1 cellular context compared by ENCODE assay signal in genomic region chr6:128505603-128506002, GRCh38.
TF ChIP-seq lines count a peak whose summit lies in the region.

No MANE protein-coding gene starts in this region.

TF ChIP-seq in HepG2, 621 proteins besides CTCF, POLR2A, EP300 and RAD21 (continued from another document and continues in another):
- TF ChIP-seq FOXO4 (CRISPR knock-in tag; conservative IDR thresholded peaks at IDR 0.05) = no peak
- TF ChIP-seq, protein P1, sequence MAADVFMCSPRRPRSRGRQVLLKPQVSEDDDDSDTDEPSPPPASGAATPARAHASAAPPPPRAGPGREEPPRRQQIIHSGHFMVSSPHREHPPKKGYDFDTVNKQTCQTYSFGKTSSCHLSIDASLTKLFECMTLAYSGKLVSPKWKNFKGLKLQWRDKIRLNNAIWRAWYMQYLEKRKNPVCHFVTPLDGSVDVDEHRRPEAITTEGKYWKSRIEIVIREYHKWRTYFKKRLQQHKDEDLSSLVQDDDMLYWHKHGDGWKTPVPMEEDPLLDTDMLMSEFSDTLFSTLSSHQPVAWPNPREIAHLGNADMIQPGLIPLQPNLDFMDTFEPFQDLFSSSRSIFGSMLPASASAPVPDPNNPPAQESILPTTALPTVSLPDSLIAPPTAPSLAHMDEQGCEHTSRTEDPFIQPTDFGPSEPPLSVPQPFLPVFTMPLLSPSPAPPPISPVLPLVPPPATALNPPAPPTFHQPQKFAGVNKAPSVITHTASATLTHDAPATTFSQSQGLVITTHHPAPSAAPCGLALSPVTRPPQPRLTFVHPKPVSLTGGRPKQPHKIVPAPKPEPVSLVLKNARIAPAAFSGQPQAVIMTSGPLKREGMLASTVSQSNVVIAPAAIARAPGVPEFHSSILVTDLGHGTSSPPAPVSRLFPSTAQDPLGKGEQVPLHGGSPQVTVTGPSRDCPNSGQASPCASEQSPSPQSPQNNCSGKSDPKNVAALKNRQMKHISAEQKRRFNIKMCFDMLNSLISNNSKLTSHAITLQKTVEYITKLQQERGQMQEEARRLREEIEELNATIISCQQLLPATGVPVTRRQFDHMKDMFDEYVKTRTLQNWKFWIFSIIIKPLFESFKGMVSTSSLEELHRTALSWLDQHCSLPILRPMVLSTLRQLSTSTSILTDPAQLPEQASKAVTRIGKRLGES (CRISPR knock-in tag; IDR thresholded peaks at IDR 0.05; ENCODE audit: borderline replicate concordance) = 0 out of 2 replicates have a peak, but pooled peaks have one; percentile 15
- no peak for TF ChIP-seq ZNF224 (CRISPR knock-in tag; IDR thresholded peaks at IDR 0.05)
- TF ChIP-seq DMAP1 (CRISPR knock-in tag; IDR thresholded peaks at IDR 0.05) = peak; percentile 56; the same call in 1 of the 2 replicates
- TF ChIP-seq YEATS2 (CRISPR knock-in tag; IDR thresholded peaks at IDR 0.05; ENCODE audit: borderline replicate concordance) = no peak
- TF ChIP-seq ZNF276 (CRISPR knock-in tag; IDR thresholded peaks at IDR 0.05; ENCODE audit: low read depth) = no peak
- TF ChIP-seq RBAK (CRISPR knock-in tag; IDR thresholded peaks at IDR 0.05) = no peak
- TF ChIP-seq ZNF331 (CRISPR knock-in tag; IDR thresholded peaks at IDR 0.05) = 0 out of 2 replicates have a peak, but pooled peaks have one; percentile 20
- TF ChIP-seq MATR3 (CRISPR knock-in tag; IDR thresholded peaks at IDR 0.05) = no peak
- TF ChIP-seq ZNF234 (CRISPR knock-in tag; conservative IDR thresholded peaks at IDR 0.05) = 0 out of 2 replicates have a peak, but pooled peaks have one; percentile 24
- TF ChIP-seq CREM (IDR thresholded peaks at IDR 0.05) = peak; percentile 54; the same call in 1 of the 2 replicates
- no peak for TF ChIP-seq CREM (CRISPR knock-in tag; IDR thresholded peaks at IDR 0.05)
- TF ChIP-seq ZNF101 (CRISPR knock-in tag; IDR thresholded peaks at IDR 0.05; ENCODE audit: borderline replicate concordance, low read depth) = no peak
- no peak for TF ChIP-seq FOXP1 (IDR thresholded peaks at IDR 0.05)
- TF ChIP-seq FOXP1 (CRISPR knock-in tag; IDR thresholded peaks at IDR 0.05) = peak; percentile 64
- TF ChIP-seq KLF15 (CRISPR knock-in tag; IDR thresholded peaks at IDR 0.05; ENCODE audit: borderline replicate concordance) = no peak
- 0 out of 2 replicates have a peak, but pooled peaks have one; percentile 27 for TF ChIP-seq ZMAT3 (CRISPR knock-in tag; conservative IDR thresholded peaks at IDR 0.05)
- TF ChIP-seq NFYB (CRISPR knock-in tag; IDR thresholded peaks at IDR 0.05) = no peak
- peak; percentile 88 for TF ChIP-seq ZNF292 (CRISPR knock-in tag; IDR thresholded peaks at IDR 0.05; ENCODE audit: borderline replicate concordance, low read depth)
- no peak for TF ChIP-seq SSRP1 (CRISPR knock-in tag; IDR thresholded peaks at IDR 0.05)
- TF ChIP-seq ZBTB37 (CRISPR knock-in tag; IDR thresholded peaks at IDR 0.05) = no peak; the same call in 1 of the 2 replicates
- TF ChIP-seq, protein P2, sequence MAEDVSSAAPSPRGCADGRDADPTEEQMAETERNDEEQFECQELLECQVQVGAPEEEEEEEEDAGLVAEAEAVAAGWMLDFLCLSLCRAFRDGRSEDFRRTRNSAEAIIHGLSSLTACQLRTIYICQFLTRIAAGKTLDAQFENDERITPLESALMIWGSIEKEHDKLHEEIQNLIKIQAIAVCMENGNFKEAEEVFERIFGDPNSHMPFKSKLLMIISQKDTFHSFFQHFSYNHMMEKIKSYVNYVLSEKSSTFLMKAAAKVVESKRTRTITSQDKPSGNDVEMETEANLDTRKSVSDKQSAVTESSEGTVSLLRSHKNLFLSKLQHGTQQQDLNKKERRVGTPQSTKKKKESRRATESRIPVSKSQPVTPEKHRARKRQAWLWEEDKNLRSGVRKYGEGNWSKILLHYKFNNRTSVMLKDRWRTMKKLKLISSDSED (CRISPR knock-in tag; IDR thresholded peaks at IDR 0.05) = no peak
- TF ChIP-seq DPF2 (CRISPR knock-in tag; IDR thresholded peaks at IDR 0.05; ENCODE audit: borderline replicate concordance, low read depth) = peak; percentile 19; the same call in 1 of the 2 replicates
- TF ChIP-seq ZBTB21 (CRISPR knock-in tag; IDR thresholded peaks at IDR 0.05) = no peak
- 0 out of 2 replicates have a peak, but pooled peaks have one; percentile 43 for TF ChIP-seq ZNF772 (CRISPR knock-in tag; IDR thresholded peaks at IDR 0.05)
- peak; percentile 62 for TF ChIP-seq NCOA2 (CRISPR knock-in tag; IDR thresholded peaks at IDR 0.05)
- TF ChIP-seq KLF11 (CRISPR knock-in tag; IDR thresholded peaks at IDR 0.05) = peak; percentile 46; the same call in 1 of the 2 replicates
- no peak for TF ChIP-seq ZNF274 (CRISPR knock-in tag; IDR thresholded peaks at IDR 0.05)
- no peak for TF ChIP-seq RNF219 (CRISPR knock-in tag; IDR thresholded peaks at IDR 0.05)
- TF ChIP-seq ZBTB7A (CRISPR knock-in tag; IDR thresholded peaks at IDR 0.05) = no peak
- TF ChIP-seq CEBPG (CRISPR knock-in tag; IDR thresholded peaks at IDR 0.05) = peak; percentile 70
- 0 out of 2 replicates have a peak, but pooled peaks have one; percentile 38 for TF ChIP-seq MEIS1 (CRISPR knock-in tag; IDR thresholded peaks at IDR 0.05; ENCODE audit: borderline replicate concordance)
- TF ChIP-seq, protein P3, sequence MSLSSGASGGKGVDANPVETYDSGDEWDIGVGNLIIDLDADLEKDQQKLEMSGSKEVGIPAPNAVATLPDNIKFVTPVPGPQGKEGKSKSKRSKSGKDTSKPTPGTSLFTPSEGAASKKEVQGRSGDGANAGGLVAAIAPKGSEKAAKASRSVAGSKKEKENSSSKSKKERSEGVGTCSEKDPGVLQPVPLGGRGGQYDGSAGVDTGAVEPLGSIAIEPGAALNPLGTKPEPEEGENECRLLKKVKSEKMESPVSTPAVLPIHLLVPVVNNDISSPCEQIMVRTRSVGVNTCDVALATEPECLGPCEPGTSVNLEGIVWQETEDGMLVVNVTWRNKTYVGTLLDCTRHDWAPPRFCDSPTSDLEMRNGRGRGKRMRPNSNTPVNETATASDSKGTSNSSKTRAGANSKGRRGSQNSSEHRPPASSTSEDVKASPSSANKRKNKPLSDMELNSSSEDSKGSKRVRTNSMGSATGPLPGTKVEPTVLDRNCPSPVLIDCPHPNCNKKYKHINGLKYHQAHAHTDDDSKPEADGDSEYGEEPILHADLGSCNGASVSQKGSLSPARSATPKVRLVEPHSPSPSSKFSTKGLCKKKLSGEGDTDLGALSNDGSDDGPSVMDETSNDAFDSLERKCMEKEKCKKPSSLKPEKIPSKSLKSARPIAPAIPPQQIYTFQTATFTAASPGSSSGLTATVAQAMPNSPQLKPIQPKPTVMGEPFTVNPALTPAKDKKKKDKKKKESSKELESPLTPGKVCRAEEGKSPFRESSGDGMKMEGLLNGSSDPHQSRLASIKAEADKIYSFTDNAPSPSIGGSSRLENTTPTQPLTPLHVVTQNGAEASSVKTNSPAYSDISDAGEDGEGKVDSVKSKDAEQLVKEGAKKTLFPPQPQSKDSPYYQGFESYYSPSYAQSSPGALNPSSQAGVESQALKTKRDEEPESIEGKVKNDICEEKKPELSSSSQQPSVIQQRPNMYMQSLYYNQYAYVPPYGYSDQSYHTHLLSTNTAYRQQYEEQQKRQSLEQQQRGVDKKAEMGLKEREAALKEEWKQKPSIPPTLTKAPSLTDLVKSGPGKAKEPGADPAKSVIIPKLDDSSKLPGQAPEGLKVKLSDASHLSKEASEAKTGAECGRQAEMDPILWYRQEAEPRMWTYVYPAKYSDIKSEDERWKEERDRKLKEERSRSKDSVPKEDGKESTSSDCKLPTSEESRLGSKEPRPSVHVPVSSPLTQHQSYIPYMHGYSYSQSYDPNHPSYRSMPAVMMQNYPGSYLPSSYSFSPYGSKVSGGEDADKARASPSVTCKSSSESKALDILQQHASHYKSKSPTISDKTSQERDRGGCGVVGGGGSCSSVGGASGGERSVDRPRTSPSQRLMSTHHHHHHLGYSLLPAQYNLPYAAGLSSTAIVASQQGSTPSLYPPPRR (CRISPR knock-in tag; IDR thresholded peaks at IDR 0.05; ENCODE audit: borderline replicate concordance) = no peak; the same call in 1 of the 2 replicates
- peak; percentile 52; the same call in 1 of the 2 replicates for TF ChIP-seq KMT2B (CRISPR knock-in tag; IDR thresholded peaks at IDR 0.05)
- TF ChIP-seq ISL2 (CRISPR knock-in tag; IDR thresholded peaks at IDR 0.05) = peak; percentile 55
- TF ChIP-seq SIX4 (CRISPR knock-in tag; IDR thresholded peaks at IDR 0.05) = 0 out of 2 replicates have a peak, but pooled peaks have one; percentile 11
- TF ChIP-seq, protein P4, sequence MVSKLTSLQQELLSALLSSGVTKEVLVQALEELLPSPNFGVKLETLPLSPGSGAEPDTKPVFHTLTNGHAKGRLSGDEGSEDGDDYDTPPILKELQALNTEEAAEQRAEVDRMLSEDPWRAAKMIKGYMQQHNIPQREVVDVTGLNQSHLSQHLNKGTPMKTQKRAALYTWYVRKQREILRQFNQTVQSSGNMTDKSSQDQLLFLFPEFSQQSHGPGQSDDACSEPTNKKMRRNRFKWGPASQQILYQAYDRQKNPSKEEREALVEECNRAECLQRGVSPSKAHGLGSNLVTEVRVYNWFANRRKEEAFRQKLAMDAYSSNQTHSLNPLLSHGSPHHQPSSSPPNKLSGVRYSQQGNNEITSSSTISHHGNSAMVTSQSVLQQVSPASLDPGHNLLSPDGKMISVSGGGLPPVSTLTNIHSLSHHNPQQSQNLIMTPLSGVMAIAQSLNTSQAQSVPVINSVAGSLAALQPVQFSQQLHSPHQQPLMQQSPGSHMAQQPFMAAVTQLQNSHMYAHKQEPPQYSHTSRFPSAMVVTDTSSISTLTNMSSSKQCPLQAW (CRISPR knock-in tag; IDR thresholded peaks at IDR 0.05) = no peak; the same call in none of the 2 replicates
- 0 out of 2 replicates have a peak, but pooled peaks have one; percentile 13 for TF ChIP-seq FOSL2 (CRISPR knock-in tag; IDR thresholded peaks at IDR 0.05)
- 0 out of 2 replicates have a peak, but pooled peaks have one; percentile 46 for TF ChIP-seq ZSCAN25 (CRISPR knock-in tag; IDR thresholded peaks at IDR 0.05)
- TF ChIP-seq NFIC (IDR thresholded peaks at IDR 0.05; ENCODE audit: low read length) = peak; percentile 70
- no peak for TF ChIP-seq RBM39 (IDR thresholded peaks at IDR 0.05; ENCODE audit: low read depth, low read length, poor library complexity, severe bottlenecking)
- no peak for TF ChIP-seq ZBTB8A (CRISPR knock-in tag; IDR thresholded peaks at IDR 0.05; ENCODE audit: borderline replicate concordance, low read depth)
- peak; percentile 79; the same call in 1 of the 2 replicates for TF ChIP-seq SATB2 (CRISPR knock-in tag; IDR thresholded peaks at IDR 0.05)
- no peak for TF ChIP-seq TCF12 (IDR thresholded peaks at IDR 0.05)
- TF ChIP-seq TCF12 (CRISPR knock-in tag; IDR thresholded peaks at IDR 0.05) = no peak; the same call in 1 of the 2 replicates
- no peak for TF ChIP-seq JUND (CRISPR knock-in tag; IDR thresholded peaks at IDR 0.05)
